In the genomic region with DNA sequence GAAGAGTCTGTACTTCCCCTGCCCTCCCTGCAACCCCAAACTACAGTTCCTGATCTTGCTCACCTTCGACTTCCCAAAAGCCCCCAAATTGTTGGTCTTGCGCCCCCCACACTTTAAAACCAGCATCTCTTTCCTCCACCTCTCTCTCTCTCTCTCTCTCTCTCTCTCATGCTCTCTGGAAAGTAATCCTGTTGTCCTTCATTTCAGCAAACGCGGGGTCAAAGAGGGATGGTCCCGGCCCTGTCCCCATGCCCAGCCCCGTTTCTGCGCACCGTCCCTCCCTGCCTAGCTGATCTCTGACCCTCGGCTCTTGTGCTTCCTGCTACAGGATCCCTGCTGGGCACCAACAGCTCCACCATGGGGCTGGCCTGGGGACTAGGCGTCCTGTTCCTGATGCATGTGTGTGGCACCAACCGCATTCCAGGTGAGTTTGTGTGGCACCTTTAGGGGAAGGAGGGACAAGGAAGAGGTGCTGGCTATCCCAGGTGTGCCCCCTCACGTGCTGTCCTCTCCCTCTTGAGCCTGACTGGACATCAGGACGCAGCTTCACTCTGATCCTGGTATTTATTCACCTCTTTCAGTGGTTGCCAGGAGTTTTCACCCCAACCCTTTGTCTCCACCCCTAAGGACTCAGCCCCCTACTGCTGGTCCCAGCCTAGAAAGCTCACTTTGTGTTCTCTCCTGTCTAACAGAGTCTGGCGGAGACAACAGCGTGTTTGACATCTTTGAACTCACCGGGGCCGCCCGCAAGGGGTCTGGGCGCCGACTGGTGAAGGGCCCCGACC, we compare ENCODE assay signal across 8 cellular contexts. TPM values are rescaled to one million over a fixed set of nuclear protein-coding genes. Genes with fewer than 3 reads are reported as not detected.
DNase-seq lines count a peak whose midpoint lies in the region; TF ChIP-seq lines count a peak whose summit lies in the region.

No MANE protein-coding gene starts in this region.

- no peaks in the 10 kb centered on the region for H3K79me2 ChIP-seq in MM.1S (ENCODE audit: low read length)

- no peaks in the 10 kb centered on the region for H3F3A ChIP-seq in MM.1S (ENCODE audit: insufficient read depth, low read length)

- H3K36me3 ChIP-seq in MM.1S (replicated peaks; ENCODE audit: insufficient read depth, low read length) (no peaks in the 10 kb centered on the region), breast epithelium (no peaks in the 10 kb centered on the region), thyroid gland (peaks cover 6 to 10% of the 10 kb centered on the region in 2 donors)

- no peak overlapping the region for H3K4me2 ChIP-seq in MM.1S (ENCODE audit: low read depth, low read length)

- peak overlapping the region; percentile 79; the same call in 1 of the 2 replicates for H2AFZ ChIP-seq in MM.1S (ENCODE audit: low read length)

- H3K9me2 ChIP-seq in MM.1S (replicated peaks; ENCODE audit: insufficient read depth, low read length) = no peaks in the 10 kb centered on the region

- TF ChIP-seq CTCF in MM.1S (IDR thresholded peaks at IDR 0.05; ENCODE audit: low read length) (peak; percentile 15; the same call in 1 of the 2 replicates), breast epithelium (IDR thresholded peaks at IDR 0.05) (peak in 2 of 3 donors; percentile 33 to 37), thyroid gland (IDR thresholded peaks at IDR 0.05) (peak in 3 of 6 experiments; percentile 12 to 23 (median 18))

- H3K9ac ChIP-seq in MM.1S (ENCODE audit: low read length) = no peak overlapping the region

- TF ChIP-seq POLR2A in breast epithelium (IDR thresholded peaks at IDR 0.05) (no peak), thyroid gland (IDR thresholded peaks at IDR 0.05) (no peak)

- H3K4me3 ChIP-seq in MM.1S (ENCODE audit: low read length) (no peak overlapping the region), breast epithelium (peak overlapping the region; percentile 55 to 88 (median 71)), thyroid gland (replicated peaks in 1 of 3) (peak overlapping the region in 2 of 3 donors; percentile 21 to 42)

- peak; percentile 65 for DNase-seq in EL
- DNase-seq in MM.1S = peak; percentile 16
- DNase-seq in breast epithelium (ENCODE audit: low spot score in 2 of 2) = peak; percentile 71 to 74
- peak; percentile 74 for DNase-seq in left kidney (ENCODE audit: low read depth, low spot score)
- DNase-seq in thyroid gland = peak; percentile 32 to 36
- DNase-seq in effector CD4-positive, alpha-beta T cell = no peak
- DNase-seq in globus pallidus (ENCODE audit: low spot score) = no peak
- no peak for DNase-seq in NCI-H187 (lab: John Stamatoyannopoulos, UW)

- H4K20me1 ChIP-seq in MM.1S (ENCODE audit: insufficient read depth, low read length) = no peaks in the 10 kb centered on the region

- H3K4me1 ChIP-seq in MM.1S (ENCODE audit: low read length) (no peaks in the 10 kb centered on the region), breast epithelium (peaks cover 3 to 9% of the 10 kb centered on the region in 2 donors), thyroid gland (peaks cover 8% of the 10 kb centered on the region in 2 donors)

- H3K27me3 ChIP-seq in MM.1S (replicated peaks; ENCODE audit: insufficient read depth, low read length) (peaks cover 8% of the 10 kb centered on the region; the same call in 1 of the 2 replicates), breast epithelium (no peaks in the 10 kb centered on the region), thyroid gland (no peaks in the 10 kb centered on the region)

- intact Hi-C loops in breast epithelium (cut with DNase I; ENCODE audit: low total_unique reads) (loop anchor here (5.0 kb wide), 1 partner anchor 409 kb away; no protein-coding TSS in a partner anchor), thyroid gland (cut with DNase I) (loop anchor here (5.0 to 10.0 kb wide), 2 partner anchors 173 to 409 kb away; no protein-coding TSS in a partner anchor)

- no peak overlapping the region for H3K27ac ChIP-seq in MM.1S (ENCODE audit: low read length)
- H3K27ac ChIP-seq in breast epithelium = peak overlapping the region; percentile 96
- no peak overlapping the region for H3K27ac ChIP-seq in thyroid gland

- WGBS in thyroid gland, 2 donors = 42 to 55% methylated on average over 16 to 21 of the region's 21 CpGs

- H3K9me3 ChIP-seq in MM.1S (replicated peaks; ENCODE audit: insufficient read depth, low read length) = no peaks in the 10 kb centered on the region
- no peaks in the 10 kb centered on the region for H3K9me3 ChIP-seq in breast epithelium
- no peaks in the 10 kb centered on the region for H3K9me3 ChIP-seq in thyroid gland

RNA-seq across cellular contexts. Expression of gene THBS1, which starts 0.8 kb away (rescaled TPM):
- total RNA-seq in breast epithelium (100 to 1,000 TPM; 106 to 623 (median 386) TPM), thyroid gland (100 to 1,000 TPM in 1 of 4 donors, 10 to 100 TPM in 3; 15.3 to 155 (median 57.8) TPM)

Comparison
In these comparisons a context has a peak if more than half of its experiments do, and no peak if none do; other contexts are left out.
1. DNase-seq: peak in EL (single experiment), MM.1S (single experiment), breast epithelium (2 of 2), left kidney (single experiment) and thyroid gland (2 of 2); none in effector CD4-positive, alpha-beta T cell (single experiment), globus pallidus (single experiment) and NCI-H187 (0 of 2).
2. H3K27ac ChIP-seq: peak in breast epithelium (2 of 2); none in MM.1S (single experiment) and thyroid gland (0 of 3).